Comparison of ENCODE assay signal across 8 cellular contexts in the genomic region with DNA sequence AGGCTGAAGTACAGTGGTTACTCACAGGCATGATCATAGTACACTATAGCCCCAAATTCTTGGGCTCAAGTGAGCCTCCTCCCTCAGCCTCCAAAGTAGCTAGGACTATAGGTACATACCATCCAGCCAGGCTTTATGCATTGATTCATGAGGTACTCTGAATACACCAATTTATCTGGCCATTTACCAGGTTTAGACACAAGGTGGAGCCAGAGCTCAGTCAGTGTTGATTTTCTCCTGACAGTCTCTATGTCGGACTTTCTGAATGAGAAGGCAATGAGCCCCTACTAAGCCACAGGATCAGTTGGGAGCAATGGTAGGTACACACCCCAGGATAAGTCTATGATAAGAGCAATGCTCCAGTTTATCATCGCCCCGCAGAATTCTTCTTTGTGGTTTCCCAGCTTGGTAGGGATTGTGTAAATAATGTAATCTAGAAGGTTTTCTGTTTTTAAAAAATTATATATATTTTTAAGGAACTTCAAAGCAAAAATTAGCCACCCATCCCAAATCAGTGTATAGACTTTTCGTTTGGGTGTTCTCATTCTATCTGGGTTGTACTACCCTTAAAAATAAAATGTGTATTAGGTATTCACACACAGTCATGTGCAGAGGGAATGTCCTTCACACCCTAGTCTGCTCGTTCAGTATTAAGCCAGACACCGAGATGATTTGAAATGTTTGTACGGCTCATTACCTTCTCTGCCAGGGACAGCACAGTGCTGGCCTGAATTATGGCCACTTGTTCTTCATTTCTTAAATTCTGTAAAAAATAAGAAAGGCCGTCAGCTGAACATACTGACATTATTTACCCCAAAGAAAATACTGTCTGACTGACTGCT.
A peak's percentile ranks its signal among the peaks of the same experiment; 100 is the strongest.
DNase-seq lines count a peak whose midpoint lies in the region; ATAC-seq, FAIRE-seq and TF ChIP-seq lines count a peak whose summit lies in the region.

No MANE protein-coding gene starts in this region.

- no peaks in the 10 kb centered on the region for H3K9me3 ChIP-seq in A549
- no peaks in the 10 kb centered on the region for H3K9me3 ChIP-seq in SU-DHL-6 (ENCODE audit: insufficient read depth, low read length)
- H3K9me3 ChIP-seq in astrocyte (ENCODE audit: insufficient read depth, low read depth, low read length) = no peaks in the 10 kb centered on the region
- no peaks in the 10 kb centered on the region for H3K9me3 ChIP-seq in right cardiac atrium (ENCODE audit: control insufficient read depth, low read length)
- H3K9me3 ChIP-seq in sigmoid colon = no peaks in the 10 kb centered on the region

- no peak overlapping the region for H3K4me3 ChIP-seq in A549
- H3K4me3 ChIP-seq in SU-DHL-6 (ENCODE audit: insufficient read depth, low read length, poor library complexity, severe bottlenecking) = no peak overlapping the region
- H3K4me3 ChIP-seq in astrocyte (ENCODE audit: insufficient read depth, low read depth, low read length) = no peak overlapping the region
- no peak overlapping the region for H3K4me3 ChIP-seq in right cardiac atrium (ENCODE audit: low read length)
- H3K4me3 ChIP-seq in sigmoid colon = no peak overlapping the region

- peak; percentile 70 for TF ChIP-seq CTCF in A549 (IDR thresholded peaks at IDR 0.05)
- peak; percentile 51 for TF ChIP-seq CTCF in SU-DHL-6 (IDR thresholded peaks at IDR 0.05; ENCODE audit: insufficient read depth, low read length, poor library complexity, severe bottlenecking)
- peak; percentile 79 for TF ChIP-seq CTCF in astrocyte (IDR thresholded peaks at IDR 0.05; ENCODE audit: insufficient read depth, low read depth, low read length)
- peak; percentile 70 to 80 (median 78) for TF ChIP-seq CTCF in sigmoid colon (IDR thresholded peaks at IDR 0.05)

- peak; percentile 54 for FAIRE-seq in A549 (lab: Jason Lieb, UNC)
- FAIRE-seq in astrocyte (lab: Jason Lieb, UNC) = no peak

- H3K9ac ChIP-seq in SU-DHL-6 (ENCODE audit: low read length) (no peak overlapping the region), astrocyte (ENCODE audit: low read length) (no peak overlapping the region)

- H3K4me1 Mint-ChIP-seq in astrocyte (ENCODE audit: low read depth, unreplicated experiment) = no peaks in the 10 kb centered on the region

- POLR2A ChIA-PET in A549 (lab: Yijun Ruan, JAX) = no interaction called here

- DNase-seq in A549 (ENCODE audit: low read depth in 1 of 2, low spot score in 1 of 2) = peak; percentile 40 to 61
- peak; percentile 49 to 88 (median 86) for DNase-seq in NCI-H1417 (lab: John Stamatoyannopoulos, UW)
- peak; percentile 32 for DNase-seq in astrocyte (ENCODE audit: low read depth)
- DNase-seq in right cardiac atrium = no peak
- DNase-seq in sigmoid colon = no peak

- H3K36me3 ChIP-seq in SU-DHL-6 (ENCODE audit: low read length) (no peaks in the 10 kb centered on the region), astrocyte (ENCODE audit: insufficient read depth, low read length) (no peaks in the 10 kb centered on the region), sigmoid colon (no peaks in the 10 kb centered on the region)

- intact Hi-C loops in right cardiac atrium (cut with DNase I) (loop anchor here (2.0 to 5.0 kb wide), 2 partner anchors 194 to 195 kb away; no protein-coding TSS in a partner anchor), sigmoid colon (cut with DNase I) (loop anchor here (1.0 kb wide), 1 partner anchor 194 kb away; no protein-coding TSS in a partner anchor)

- no peaks in the 10 kb centered on the region for H3K4me1 ChIP-seq in A549
- H3K4me1 ChIP-seq in astrocyte (ENCODE audit: insufficient read depth, low read length) = no peaks in the 10 kb centered on the region
- H3K4me1 ChIP-seq in right cardiac atrium (ENCODE audit: control insufficient read depth, insufficient read depth, low read length) = no peaks in the 10 kb centered on the region
- no peaks in the 10 kb centered on the region for H3K4me1 ChIP-seq in sigmoid colon

- no peaks in the 10 kb centered on the region for H3K9me2 ChIP-seq in SU-DHL-6 (replicated peaks; ENCODE audit: insufficient read depth, low read length)

- CTCF ChIA-PET in A549 (lab: Yijun Ruan, JAX) = interaction anchor here (0.6 to 5.1 kb wide), 36 partner anchors 8 to 1388 kb away, joined by 3 to 68 read pairs (median 4); no protein-coding TSS in a partner anchor

- no peaks in the 10 kb centered on the region for H3K79me2 ChIP-seq in SU-DHL-6 (ENCODE audit: insufficient read depth, low read length)
- no peaks in the 10 kb centered on the region for H3K79me2 ChIP-seq in astrocyte (ENCODE audit: insufficient read depth, low read length)

- no peaks in the 10 kb centered on the region for H3K27me3 Mint-ChIP-seq in astrocyte (ENCODE audit: low read depth, unreplicated experiment)

- H3K4me2 ChIP-seq in A549 (no peak overlapping the region), SU-DHL-6 (ENCODE audit: low read depth, low read length, poor library complexity, severe bottlenecking) (no peak overlapping the region), astrocyte (ENCODE audit: low read length) (no peak overlapping the region)

- peaks cover 5% of the 10 kb centered on the region for H3K36me3 Mint-ChIP-seq in astrocyte (ENCODE audit: low read depth, unreplicated experiment)

- H3K27me3 ChIP-seq in SU-DHL-6 (ENCODE audit: low read length) (no peaks in the 10 kb centered on the region), astrocyte (ENCODE audit: insufficient read depth, low read length) (no peaks in the 10 kb centered on the region), right cardiac atrium (ENCODE audit: control insufficient read depth, insufficient read depth) (no peaks in the 10 kb centered on the region), sigmoid colon (no peaks in the 10 kb centered on the region)

- peak; percentile 88 to 95 for ATAC-seq in A549
- ATAC-seq in GM18499 (IDR thresholded peaks at IDR 0.05; ENCODE audit: insufficient read depth, unreplicated experiment) = peak; percentile 80
- ATAC-seq in HG02840 (IDR thresholded peaks at IDR 0.05; ENCODE audit: low FRiP score, unreplicated experiment) = peak; percentile 78
- peak; percentile 79 to 85 for ATAC-seq in right cardiac atrium

- TF ChIP-seq EP300 in A549 (IDR thresholded peaks at IDR 0.05) (no peak), sigmoid colon (IDR thresholded peaks at IDR 0.05) (no peak)

- H4K20me1 ChIP-seq in SU-DHL-6 (ENCODE audit: low read depth, low read length) (no peaks in the 10 kb centered on the region), astrocyte (ENCODE audit: insufficient read depth, low read length) (no peaks in the 10 kb centered on the region)

- H3K4me3 Mint-ChIP-seq in astrocyte (ENCODE audit: unreplicated experiment) = no peak overlapping the region

- WGBS in A549 (ENCODE audit: missing lambda C conversion rate) = 12% methylated on average over 8 of the region's 8 CpGs
- WGBS in right cardiac atrium = 51% methylated on average over 8 of the region's 8 CpGs
- 50 to 61% methylated on average over 8 of the region's 8 CpGs for WGBS in sigmoid colon, 2 donors

- H3K9me3 Mint-ChIP-seq in astrocyte (ENCODE audit: unreplicated experiment) = no peaks in the 10 kb centered on the region

- no peaks in the 10 kb centered on the region for H3F3A ChIP-seq in SU-DHL-6 (ENCODE audit: insufficient read depth)

- TF ChIP-seq RAD21 in A549 (conservative IDR thresholded peaks at IDR 0.05 in 1 of 2, IDR thresholded peaks at IDR 0.05 in 1 of 2) = peak; percentile 74 to 86

- no peak for TF ChIP-seq POLR2A in A549 (IDR thresholded peaks at IDR 0.05; ENCODE audit: low read length)
- TF ChIP-seq POLR2A in sigmoid colon (IDR thresholded peaks at IDR 0.05) = no peak

- H3K27ac Mint-ChIP-seq in astrocyte (ENCODE audit: unreplicated experiment) = no peak overlapping the region

- H3K27ac ChIP-seq in A549 = no peak overlapping the region
- H3K27ac ChIP-seq in SU-DHL-6 (ENCODE audit: low read depth, low read length) = no peak overlapping the region
- no peak overlapping the region for H3K27ac ChIP-seq in astrocyte (ENCODE audit: low read depth, low read length)
- no peak overlapping the region for H3K27ac ChIP-seq in right cardiac atrium (ENCODE audit: low read length)
- H3K27ac ChIP-seq in sigmoid colon = no peak overlapping the region

- H2AFZ ChIP-seq in SU-DHL-6 (ENCODE audit: low read depth, low read length, severe bottlenecking) (no peak overlapping the region), astrocyte (ENCODE audit: low read depth, low read length) (no peak overlapping the region)

TF ChIP-seq in A549, 52 proteins besides CTCF, POLR2A, EP300 and RAD21:
- TF ChIP-seq SMC3 (IDR thresholded peaks at IDR 0.05) = peak; percentile 82
- no peak for TF ChIP-seq CBX2 (IDR thresholded peaks at IDR 0.05; ENCODE audit: borderline replicate concordance, low read depth)

Comparison
In these comparisons a context has a peak if more than half of its experiments do, and no peak if none do; other contexts are left out.
1. DNase-seq: peak in A549 (2 of 2), NCI-H1417 (3 of 3) and astrocyte (single experiment); none in right cardiac atrium (0 of 3) and sigmoid colon (single experiment).
2. Peak in every context shown above with its lines, with median percentiles within 50 percentile points of each other: ATAC-seq and CTCF ChIP-seq.